13 cellular contexts compared by ENCODE assay signal in the genomic region with DNA sequence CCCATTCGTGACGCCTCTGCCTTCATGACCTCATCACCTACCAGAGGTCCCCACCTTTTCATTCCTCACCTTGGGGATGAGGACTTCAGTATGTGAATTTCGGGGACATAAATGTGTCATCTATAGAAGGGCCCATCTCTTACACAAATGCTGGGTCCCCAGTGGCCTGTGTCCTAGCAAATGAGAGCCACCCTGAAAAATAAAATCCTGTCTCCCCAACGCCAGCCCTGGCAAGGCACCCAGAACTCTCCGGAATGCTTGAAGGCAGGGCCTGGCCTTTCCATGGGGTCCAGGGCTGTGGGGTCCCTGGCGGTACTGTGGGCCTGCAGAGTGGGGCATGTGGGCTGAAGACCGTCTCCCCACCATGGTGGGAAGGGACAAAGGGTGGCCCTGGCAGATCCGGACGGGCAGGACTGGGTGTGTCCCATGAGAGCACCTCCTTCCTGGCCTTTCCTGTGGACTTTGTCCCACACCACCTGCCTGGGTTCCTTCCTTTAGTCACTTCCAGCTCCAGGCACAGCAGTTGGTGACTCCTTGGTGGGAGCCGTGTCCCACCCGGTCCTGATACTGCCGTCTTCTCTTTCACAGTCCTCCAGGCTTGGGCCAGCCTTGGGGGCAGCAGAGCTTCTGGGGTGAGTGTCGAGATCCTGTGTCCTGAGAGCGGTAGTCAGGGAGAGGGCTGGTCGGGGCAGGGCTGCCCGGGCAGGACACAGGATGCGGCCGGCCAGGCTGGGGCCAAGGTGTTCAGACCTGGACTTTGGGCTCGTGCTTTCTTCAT. TPM values are rescaled to one million over a fixed set of nuclear protein-coding genes. Genes with fewer than 3 reads are reported as not detected.
A peak's percentile ranks its signal among the peaks of the same experiment; 100 is the strongest.
DNase-seq lines count a peak whose midpoint lies in the region; ATAC-seq and TF ChIP-seq lines count a peak whose summit lies in the region.
"Had no signal": no experiment of that assay in that cellular context is flagged by ENCODE, and none has a peak within 500 bp of the region (broad histone marks: within the 10 kb centered on the region; RNA-seq: fewer than 3 reads in every experiment).

No MANE protein-coding gene starts in this region.

- H3K36me3 Mint-ChIP-seq in immature natural killer cell: no peaks in the 10 kb centered on the region
- H3K36me3 Mint-ChIP-seq: natural killer cell had no signal

- peaks cover 0 to 1% (median 0%) of the 10 kb centered on the region in 3 donors for H3K27me3 Mint-ChIP-seq in immature natural killer cell (ENCODE audit: low read depth in 3 of 3)
- H3K27me3 Mint-ChIP-seq: activated CD4-positive, alpha-beta T cell treated with anti-CD3 and anti-CD28 coated beads, Interleukin-2, amount 10 ng/mL, durations not matched to agents 7 days and 5 days had no signal

- no peak overlapping the region for H3K9ac ChIP-seq in rectal smooth muscle tissue (ENCODE audit: low read length)

- H3K9me3 Mint-ChIP-seq in immature natural killer cell: no peaks in the 10 kb centered on the region
- H3K9me3 Mint-ChIP-seq: activated CD4-positive, alpha-beta T cell treated with anti-CD3 and anti-CD28 coated beads, Interleukin-2, amount 10 ng/mL, durations not matched to agents 7 days and 5 days; natural killer cell had no signal

- H3K4me3 ChIP-seq in rectal smooth muscle tissue (ENCODE audit: low read length): peak overlapping the region; percentile 49

- H3K4me1 Mint-ChIP-seq in immature natural killer cell: peaks cover 2 to 15% of the 10 kb centered on the region in 2 donors
- H3K4me1 Mint-ChIP-seq: activated CD4-positive, alpha-beta T cell treated with anti-CD3 and anti-CD28 coated beads, Interleukin-2, amount 10 ng/mL, durations not matched to agents 7 days and 5 days had no signal

- no peaks in the 10 kb centered on the region for H3K36me3 ChIP-seq in rectal smooth muscle tissue (ENCODE audit: control insufficient read depth, insufficient read depth, low read length)

- no peaks in the 10 kb centered on the region for H3K4me1 ChIP-seq in rectal smooth muscle tissue (ENCODE audit: control insufficient read depth, insufficient read depth, low read length)

- H3K27ac Mint-ChIP-seq in immature natural killer cell: peak overlapping the region in 4 of 6 donors; percentile 21 to 74 (median 28)

- peak; percentile 9 for DNase-seq in activated CD8-positive, alpha-beta memory T cell treated with anti-CD3 and anti-CD28 coated beads, Interleukin-2, amount 50 U/mL, for 4 hours
- no peak for DNase-seq in activated CD8-positive, alpha-beta memory T cell treated with anti-CD3 and anti-CD28 coated beads, Interleukin-2, amount 50 U/mL, for 48 hours
- DNase-seq in LoVo (ENCODE audit: low spot score): peak; percentile 86
- DNase-seq in immature natural killer cell: no peak
- DNase-seq in erythroblast (lab: John Stamatoyannopoulos, UW): no peak
- no peak for DNase-seq in NCI-H526 (lab: John Stamatoyannopoulos, UW)
- DNase-seq: activated CD4-positive, alpha-beta T cell treated with anti-CD3 and anti-CD28 coated beads, Interleukin-2, amount 10 ng/mL, durations not matched to agents 7 days and 5 days; COR-L47; natural killer cell; NCI-H187 treated with DMSO at 0.1 percent for 48 hours; T1000 had no signal

- no peak overlapping the region for H3K27ac ChIP-seq in rectal smooth muscle tissue (ENCODE audit: low read depth, low read length)

- no peaks in the 10 kb centered on the region for H3K27me3 ChIP-seq in rectal smooth muscle tissue (ENCODE audit: control insufficient read depth, insufficient read depth, low read length)

- TF ChIP-seq POLR2A in erythroblast (IDR thresholded peaks at IDR 0.05; ENCODE audit: low read length): no peak

- H3K4me3 Mint-ChIP-seq in immature natural killer cell: no peak overlapping the region
- H3K4me3 Mint-ChIP-seq: activated CD4-positive, alpha-beta T cell treated with anti-CD3 and anti-CD28 coated beads, Interleukin-2, amount 10 ng/mL, durations not matched to agents 7 days and 5 days; natural killer cell had no signal

- ATAC-seq in GM18909 (IDR thresholded peaks at IDR 0.05; ENCODE audit: poor library complexity, unreplicated experiment): no peak

RNA-seq across cellular contexts. Expression of a gene that starts 18.6 kb away (rescaled TPM):
- polyA plus RNA-seq in immature natural killer cell: 10 to 100 TPM in 2 of 3 donors, 1 to 10 TPM in 1; 9.7 to 22.5 (median 11.6) TPM

RNA-seq across cellular contexts. Expression of a gene that starts 20.2 kb away (rescaled TPM):
- polyA plus RNA-seq in immature natural killer cell: 1 to 10 TPM in 1 of 3 donors, under 1 TPM in 1, not detected in 1; 0.89 to 1.6 TPM

RNA-seq across cellular contexts. Expression of a gene that starts 36.8 kb away (rescaled TPM):
- 10 to 100 TPM; 46.5 to 51.4 (median 49.9) TPM for polyA plus RNA-seq in immature natural killer cell

RNA-seq across cellular contexts. Expression of a gene that starts 45.0 kb away (rescaled TPM):
- 10 to 100 TPM; 13.7 to 27.4 (median 27.4) TPM for polyA plus RNA-seq in immature natural killer cell

RNA-seq across cellular contexts. Expression of a gene that starts 47.3 kb away (rescaled TPM):
- 10 to 100 TPM in 1 of 3 donors, 1 to 10 TPM in 2; 5.6 to 12.4 (median 7.3) TPM for polyA plus RNA-seq in immature natural killer cell

Comparison
In these comparisons a context has a peak if more than half of its experiments do, and no peak if none do; other contexts are left out.
1. DNase-seq: peak in activated CD8-positive, alpha-beta memory T cell treated with anti-CD3 and anti-CD28 coated beads, Interleukin-2, amount 50 U/mL, for 4 hours (single experiment) and LoVo (single experiment); none in activated CD8-positive, alpha-beta memory T cell treated with anti-CD3 and anti-CD28 coated beads, Interleukin-2, amount 50 U/mL, for 48 hours (single experiment), immature natural killer cell (0 of 3), erythroblast (0 of 2) and NCI-H526 (0 of 2).